ENCODE assay signal across 24 cellular contexts in the genomic region with DNA sequence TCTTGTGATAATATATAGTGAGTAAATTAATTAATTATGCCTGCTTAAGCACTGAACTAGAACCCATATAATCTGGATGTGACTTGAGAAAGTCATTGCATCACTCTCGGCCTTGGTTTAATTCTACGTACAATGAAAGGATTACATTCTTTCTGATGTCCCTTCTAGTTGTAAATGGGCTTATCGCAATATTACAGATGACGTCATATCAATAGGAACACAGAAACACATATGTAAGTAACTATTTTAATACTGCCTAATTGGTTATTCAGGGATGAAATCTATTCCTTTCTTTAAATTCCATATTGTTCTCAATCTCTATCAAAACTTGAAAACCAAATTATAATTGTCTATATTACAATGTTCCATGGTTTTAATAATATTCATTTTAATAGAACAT.
"Had no signal": no experiment of that assay in that cellular context is flagged by ENCODE, and none has a peak within 500 bp of the region (broad histone marks: within the 10 kb centered on the region; RNA-seq: fewer than 3 reads in every experiment).

No MANE protein-coding gene starts in this region.

- H3K9me3 ChIP-seq: esophagus squamous epithelium, gastrocnemius medialis, heart right ventricle, left lung, lower lobe of right lung, mucosa of descending colon had no signal

- DNase-seq: dermis blood vessel endothelial cell; dorsolateral prefrontal cortex; effector CD4-positive, alpha-beta T cell; effector memory CD4-positive, alpha-beta T cell; esophagus squamous epithelium; foreskin fibroblast; foreskin melanocyte; gastrocnemius medialis; glutamatergic neuron; head of caudate nucleus; heart right ventricle; hippocampal formation; left cardiac atrium; left lung; left ventricle myocardium superior; lower lobe of right lung; mesenchymal stem cell; mucosa of descending colon; naive B cell had no signal

- ATAC-seq: esophagus mucosa, gastrocnemius medialis, heart right ventricle, left cardiac atrium, left lung, left ventricle myocardium superior, lower lobe of right lung, mucosa of descending colon had no signal

- H3K4me3 ChIP-seq: coronary artery, dorsolateral prefrontal cortex, esophagus squamous epithelium, gastrocnemius medialis, heart right ventricle, left lung, lower lobe of right lung, mucosa of descending colon had no signal

- H3K36me3 ChIP-seq: esophagus squamous epithelium, gastrocnemius medialis, heart right ventricle, left lung, lower lobe of right lung had no signal

- H3K27me3 ChIP-seq: esophagus squamous epithelium, gastrocnemius medialis, heart right ventricle, left lung had no signal

- FAIRE-seq: endothelial cell of umbilical vein, islet of Langerhans, keratinocyte had no signal

- H3K4me1 ChIP-seq: esophagus squamous epithelium, gastrocnemius medialis, heart right ventricle, left lung, lower lobe of right lung had no signal

- H3K27ac ChIP-seq: coronary artery, dorsolateral prefrontal cortex, esophagus squamous epithelium, gastrocnemius medialis, heart right ventricle, left lung, lower lobe of right lung had no signal
